Comparison of ENCODE assay signal across 1 cellular context in the genomic region with DNA sequence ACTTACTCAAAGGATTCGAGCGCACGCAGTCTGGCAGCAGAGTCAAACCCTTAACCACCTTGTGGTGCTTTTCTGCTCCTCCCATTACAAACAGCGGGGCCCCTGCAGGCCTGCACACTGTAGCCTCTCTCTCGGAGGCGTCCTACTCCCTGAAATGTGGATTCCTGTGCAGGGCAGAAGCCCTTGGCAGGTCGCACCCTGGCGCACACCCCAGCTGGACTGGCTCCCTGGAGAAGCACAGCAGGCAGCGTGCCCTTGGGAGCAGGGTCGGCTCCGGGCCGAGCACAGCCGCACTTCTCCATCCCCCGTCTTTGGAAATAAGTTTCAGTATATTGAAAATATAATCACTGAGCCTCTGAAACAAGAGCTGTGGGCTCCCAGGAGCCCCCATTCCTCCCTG.
TF ChIP-seq lines count a peak whose summit lies in the region.

No MANE protein-coding gene starts in this region.

TF ChIP-seq in GM23338, 12 proteins besides CTCF, POLR2A, EP300 and RAD21 (continued from another document):
- TF ChIP-seq JUNB (IDR thresholded peaks at IDR 0.05; ENCODE audit: unreplicated experiment) = no peak
TF ChIP-seq in GM23338: peak in this region for 0.
